In the genomic region with DNA sequence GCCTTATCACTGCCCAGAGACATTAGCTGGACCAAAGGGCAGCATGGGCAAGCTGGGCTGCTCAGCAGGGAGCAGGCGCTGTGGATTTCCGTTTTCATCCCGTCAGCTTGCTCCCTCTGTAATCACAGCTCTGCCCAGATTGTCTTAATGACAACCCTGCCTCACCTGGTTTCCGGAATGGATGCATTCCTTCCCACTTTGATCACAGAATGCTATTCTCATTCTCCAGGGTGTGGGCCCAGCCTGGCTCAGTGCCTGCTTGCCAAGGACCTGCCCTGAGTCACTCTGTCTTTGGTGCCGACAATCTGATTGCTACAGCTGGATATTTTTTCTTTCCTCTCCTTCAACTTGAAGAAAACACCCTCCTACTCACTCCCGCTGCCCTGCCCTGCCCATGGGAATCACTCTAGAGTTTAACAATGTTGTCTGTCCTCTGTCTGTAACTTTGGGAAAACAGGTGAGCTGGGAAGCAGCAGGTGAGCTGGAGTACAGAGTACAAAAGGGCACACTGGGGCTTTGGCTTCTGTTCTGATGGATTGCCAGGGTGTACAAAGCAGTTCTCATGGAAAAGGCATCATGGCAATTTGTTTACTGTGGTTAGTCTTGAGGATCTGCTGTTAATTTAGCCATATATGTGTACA, we compare ENCODE assay signal across 10 cellular contexts. TPM values are rescaled to one million over a fixed set of nuclear protein-coding genes. Genes with fewer than 3 reads are reported as not detected.
DNase-seq lines count a peak whose midpoint lies in the region; ATAC-seq, FAIRE-seq and TF ChIP-seq lines count a peak whose summit lies in the region.
"Had no signal": no experiment of that assay in that cellular context is flagged by ENCODE, and none has a peak within 500 bp of the region (broad histone marks: within the 10 kb centered on the region; RNA-seq: fewer than 3 reads in every experiment).

No MANE protein-coding gene starts in this region.

- intact Hi-C loops in prostate gland (cut with DNase I): no loop called here

- H3K27me3 ChIP-seq in esophagus (ENCODE audit: control insufficient read depth in 1 of 2, insufficient read depth in 2 of 2, low read length in 2 of 2) (no peaks in the 10 kb centered on the region), prostate gland (replicated peaks; ENCODE audit: insufficient read depth) (no peaks in the 10 kb centered on the region)

- no peaks in the 10 kb centered on the region for H3K9me3 ChIP-seq in esophagus (ENCODE audit: control insufficient read depth in 2 of 2, insufficient read depth in 1 of 2, low read depth in 1 of 2, low read length in 1 of 2)
- no peaks in the 10 kb centered on the region for H3K9me3 ChIP-seq in prostate gland

- H3K4me3 ChIP-seq in esophagus (ENCODE audit: low read depth in 1 of 2, low read length in 2 of 2) (no peak overlapping the region), prostate gland (no peak overlapping the region)

- H3K27ac ChIP-seq in esophagus (ENCODE audit: low read depth in 2 of 2, low read length in 1 of 2): peak overlapping the region; percentile 81 to 91
- H3K27ac ChIP-seq in prostate gland: no peak overlapping the region

- H3K4me1 ChIP-seq in esophagus (ENCODE audit: control insufficient read depth in 2 of 2, insufficient read depth in 2 of 2, low read length in 1 of 2): no peaks in the 10 kb centered on the region
- H3K4me1 ChIP-seq in prostate gland (replicated peaks): no peaks in the 10 kb centered on the region

- 34 to 49% methylated on average over 6 of the region's 6 CpGs for WGBS in esophagus, 2 donors
- 51% methylated on average over 6 of the region's 6 CpGs for WGBS in prostate gland

- TF ChIP-seq POLR2A in H54 (IDR thresholded peaks at IDR 0.05; ENCODE audit: low read depth, low read length): no peak
- no peak for TF ChIP-seq POLR2A in prostate gland (IDR thresholded peaks at IDR 0.05)

- peak; percentile 90 for FAIRE-seq in H54 (lab: Jason Lieb, UNC)

- ATAC-seq in HG03354 (IDR thresholded peaks at IDR 0.05; ENCODE audit: poor library complexity, severe bottlenecking, unreplicated experiment) (no peak), GM19452 (IDR thresholded peaks at IDR 0.05; ENCODE audit: unreplicated experiment) (no peak)
- ATAC-seq: activated naive CD8-positive, alpha-beta T cell treated with anti-CD3 and anti-CD28 coated beads, Interleukin-2, amount 50 U/mL, for 24 hours had no signal

- H3K36me3 ChIP-seq in esophagus (ENCODE audit: control insufficient read depth in 2 of 2, insufficient read depth in 2 of 2, low read length in 1 of 2) (no peaks in the 10 kb centered on the region), prostate gland (no peaks in the 10 kb centered on the region)

- no peak for TF ChIP-seq CTCF in prostate gland (IDR thresholded peaks at IDR 0.05)

- DNase-seq in H54 (ENCODE audit: insufficient read length, low spot score) (peak; percentile 73), NCI-H2227 treated with DMSO at 0.1 percent for 48 hours (lab: John Stamatoyannopoulos, UW) (peak; percentile 51), prostate gland (ENCODE audit: low spot score) (peak; percentile 22), OCI-M2 (lab: John Stamatoyannopoulos, UW; ENCODE audit: unreplicated experiment) (no peak), epidermal melanocyte (ENCODE audit: insufficient read length, low spot score) (no peak)
- DNase-seq: activated naive CD8-positive, alpha-beta T cell treated with anti-CD3 and anti-CD28 coated beads, Interleukin-2, amount 50 U/mL, for 24 hours; naive B cell had no signal

RNA-seq across cellular contexts. Expression of gene FAM136A, which starts 27.2 kb away (rescaled TPM):
- 10 to 100 TPM; 25.1 to 33.1 TPM for polyA plus RNA-seq in esophagus
- total RNA-seq in prostate gland: 10 to 100 TPM; 26.2 to 31.1 TPM

RNA-seq across cellular contexts. Expression of gene SNRPG, which starts 35.5 kb away (rescaled TPM):
- 100 to 1,000 TPM; 160 to 164 TPM for polyA plus RNA-seq in esophagus
- 100 to 1,000 TPM in 1 of 2 donors, 10 to 100 TPM in 1; 69.9 to 127 TPM for total RNA-seq in prostate gland

Comparison
In these comparisons a context has a peak if more than half of its experiments do, and no peak if none do; other contexts are left out.
1. DNase-seq: peak in H54 (single experiment), NCI-H2227 treated with DMSO at 0.1 percent for 48 hours (single experiment) and prostate gland (single experiment); none in OCI-M2 (single experiment) and epidermal melanocyte (single experiment).
2. H3K27ac ChIP-seq: peak in esophagus (2 of 2); none in prostate gland (0 of 2).